8 cellular contexts compared by ENCODE assay signal in the genomic region with DNA sequence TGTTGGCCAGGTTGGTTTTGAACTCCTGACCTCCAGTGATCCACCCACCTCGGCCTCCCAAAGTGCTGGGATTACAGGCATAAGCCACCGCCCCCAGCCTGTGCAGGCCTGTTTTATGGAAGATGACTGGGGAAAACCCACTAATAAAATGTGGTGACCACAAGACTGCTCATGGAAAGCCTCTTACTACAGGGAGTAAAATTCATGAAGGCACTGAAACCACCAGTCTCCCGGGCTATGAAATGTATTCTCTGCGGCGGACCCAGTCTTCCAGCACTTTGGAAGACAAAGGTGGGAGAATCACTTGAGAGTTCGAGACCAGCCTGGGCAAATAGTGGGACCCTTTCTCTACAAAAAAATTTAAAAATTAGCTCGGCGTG. TPM values are rescaled to one million over a fixed set of nuclear protein-coding genes. Genes with fewer than 3 reads are reported as not detected.
DNase-seq lines count a peak whose midpoint lies in the region; ATAC-seq and TF ChIP-seq lines count a peak whose summit lies in the region.
"Not testable (repeated sequence)": the region's sequence is repeated elsewhere in the genome, so short reads cannot be mapped to it uniquely, and the experiment has no call there.

No MANE protein-coding gene starts in this region.

- H3K9me3 ChIP-seq in BE2C; HUES48 (ENCODE audit: control insufficient read depth, insufficient read depth, low read length); SU-DHL-6 (ENCODE audit: insufficient read depth, low read length); endocrine pancreas (ENCODE audit: control insufficient read depth, low read length); iPS-18a (ENCODE audit: control insufficient read depth, low read depth, low read length); neural cell (ENCODE audit: low read length): not testable (repeated sequence)

- peak overlapping the region; percentile 90 for H2AFZ ChIP-seq in SU-DHL-6 (ENCODE audit: low read depth, low read length, severe bottlenecking)
- peak overlapping the region; percentile 91 for H2AFZ ChIP-seq in neural cell (ENCODE audit: low read depth, low read length)

- H3K9me3 Mint-ChIP-seq in activated naive CD8-positive, alpha-beta T cell treated with anti-CD3 and anti-CD28 coated beads, Interleukin-2, amount 10 ng/mL, durations not matched to agents 7 days and 5 days; stimulated activated naive CD8-positive, alpha-beta T cell treated with anti-CD3 and anti-CD28 coated beads, Interleukin-15, amount 100 ng/mL, for 72 hours: not testable (repeated sequence)

- not testable (repeated sequence) for H3F3A ChIP-seq in SU-DHL-6 (ENCODE audit: insufficient read depth); neural cell (ENCODE audit: insufficient read depth, low read length, poor library complexity, severe bottlenecking)

- not testable (repeated sequence) for H3K4me1 ChIP-seq in BE2C; HUES48 (ENCODE audit: control insufficient read depth, insufficient read depth, low read length); endocrine pancreas (ENCODE audit: control insufficient read depth, insufficient read depth, low read length); iPS-18a (ENCODE audit: control insufficient read depth, low read depth, low read length)

- H3K4me3 Mint-ChIP-seq in activated naive CD8-positive, alpha-beta T cell treated with anti-CD3 and anti-CD28 coated beads, Interleukin-2, amount 10 ng/mL, durations not matched to agents 7 days and 5 days, result peak overlapping the region; percentile 97
- H3K4me3 Mint-ChIP-seq in stimulated activated naive CD8-positive, alpha-beta T cell treated with anti-CD3 and anti-CD28 coated beads, Interleukin-15, amount 100 ng/mL, for 72 hours, result peak overlapping the region; percentile 97 to 99

- TF ChIP-seq EP300 in neural cell (conservative IDR thresholded peaks at IDR 0.05; ENCODE audit: poor library complexity, severe bottlenecking), result not testable (repeated sequence)

- H3K4me2 ChIP-seq in SU-DHL-6 (ENCODE audit: low read depth, low read length, poor library complexity, severe bottlenecking), result peak overlapping the region; percentile 58
- H3K4me2 ChIP-seq in neural cell (ENCODE audit: low read length), result not testable (repeated sequence)

- not testable (repeated sequence) for H3K27me3 ChIP-seq in BE2C; HUES48 (ENCODE audit: control insufficient read depth, insufficient read depth, low read length); SU-DHL-6 (ENCODE audit: low read length); endocrine pancreas (ENCODE audit: control insufficient read depth, insufficient read depth, low read length); iPS-18a (ENCODE audit: control insufficient read depth, insufficient read depth, low read length); neural cell (ENCODE audit: insufficient read depth, low read depth, low read length)

- not testable (repeated sequence) for H3K9me2 ChIP-seq in SU-DHL-6 (replicated peaks; ENCODE audit: insufficient read depth, low read length); neural cell (ENCODE audit: insufficient read depth, low read length)

- not testable (repeated sequence) for TF ChIP-seq RAD21 in neural cell (conservative IDR thresholded peaks at IDR 0.05)

- POLR2A ChIA-PET in activated naive CD8-positive, alpha-beta T cell treated with anti-CD3 and anti-CD28 coated beads, Interleukin-2, amount 10 ng/mL, durations not matched to agents 7 days and 5 days (lab: Charles Lee), result not testable (repeated sequence)

- H3K9ac ChIP-seq in HUES48 (ENCODE audit: low read depth, low read length); endocrine pancreas (ENCODE audit: control insufficient read depth, insufficient read depth, low read length); iPS-18a (ENCODE audit: low read length): not testable (repeated sequence)
- H3K9ac ChIP-seq in SU-DHL-6 (ENCODE audit: low read length) (peak overlapping the region; percentile 81), neural cell (ENCODE audit: low read length) (peak overlapping the region; percentile 81)

- TF ChIP-seq CTCF in BE2C (IDR thresholded peaks at IDR 0.05; ENCODE audit: low read depth, low read length); SU-DHL-6 (IDR thresholded peaks at IDR 0.05; ENCODE audit: insufficient read depth, low read length, poor library complexity, severe bottlenecking); neural cell (IDR thresholded peaks at IDR 0.05; ENCODE audit: poor library complexity, severe bottlenecking): not testable (repeated sequence)

- H3K4me3 ChIP-seq in BE2C (ENCODE audit: low read depth, low read length), result peak overlapping the region; percentile 87
- H3K4me3 ChIP-seq in HUES48 (ENCODE audit: low read depth, low read length), result peak overlapping the region; percentile 85; the same call in 1 of the 2 replicates
- H3K4me3 ChIP-seq in SU-DHL-6 (ENCODE audit: insufficient read depth, low read length, poor library complexity, severe bottlenecking), result peak overlapping the region; percentile 60
- peak overlapping the region; percentile 30 for H3K4me3 ChIP-seq in endocrine pancreas (ENCODE audit: control insufficient read depth, insufficient read depth, low read length)
- H3K4me3 ChIP-seq in iPS-18a (ENCODE audit: low read length), result peak overlapping the region; percentile 85
- H3K4me3 ChIP-seq in neural cell (ENCODE audit: low read length), result peak overlapping the region; percentile 86

- not testable (repeated sequence) for H3K79me2 ChIP-seq in SU-DHL-6 (ENCODE audit: insufficient read depth, low read length); neural cell (replicated peaks; ENCODE audit: insufficient read depth, low read length)

- not testable (repeated sequence) for H3K27ac ChIP-seq in HUES48 (ENCODE audit: low read depth, low read length); SU-DHL-6 (ENCODE audit: low read depth, low read length); iPS-18a (ENCODE audit: low read length)
- peak overlapping the region; percentile 80 for H3K27ac ChIP-seq in neural cell (ENCODE audit: low read length)

- peaks cover 13% of the 10 kb centered on the region for H3K36me3 Mint-ChIP-seq in activated naive CD8-positive, alpha-beta T cell treated with anti-CD3 and anti-CD28 coated beads, Interleukin-2, amount 10 ng/mL, durations not matched to agents 7 days and 5 days

- H3K36me3 ChIP-seq in BE2C (peaks cover 20% of the 10 kb centered on the region), HUES48 (ENCODE audit: control insufficient read depth, insufficient read depth, low read length) (peaks cover 18% of the 10 kb centered on the region), iPS-18a (ENCODE audit: control insufficient read depth, low read depth, low read length) (peaks cover 14% of the 10 kb centered on the region)
- not testable (repeated sequence) for H3K36me3 ChIP-seq in SU-DHL-6 (ENCODE audit: low read length); endocrine pancreas (ENCODE audit: control insufficient read depth, insufficient read depth, low read length); neural cell (ENCODE audit: insufficient read depth, low read length)

- DNase-seq in BE2C; stimulated activated naive CD8-positive, alpha-beta T cell treated with anti-CD3 and anti-CD28 coated beads, Interleukin-15, amount 100 ng/mL, for 72 hours: not testable (repeated sequence)
- peak; percentile 34 for DNase-seq in activated naive CD8-positive, alpha-beta T cell treated with anti-CD3 and anti-CD28 coated beads, Interleukin-2, amount 10 ng/mL, durations not matched to agents 7 days and 5 days

- not testable (repeated sequence) for H4K20me1 ChIP-seq in SU-DHL-6 (ENCODE audit: low read depth, low read length); neural cell (ENCODE audit: insufficient read depth)

- not testable (repeated sequence) for H3K27me3 Mint-ChIP-seq in activated naive CD8-positive, alpha-beta T cell treated with anti-CD3 and anti-CD28 coated beads, Interleukin-2, amount 10 ng/mL, durations not matched to agents 7 days and 5 days; stimulated activated naive CD8-positive, alpha-beta T cell treated with anti-CD3 and anti-CD28 coated beads, Interleukin-15, amount 100 ng/mL, for 72 hours

- peaks cover 10% of the 10 kb centered on the region for H3K4me1 Mint-ChIP-seq in activated naive CD8-positive, alpha-beta T cell treated with anti-CD3 and anti-CD28 coated beads, Interleukin-2, amount 10 ng/mL, durations not matched to agents 7 days and 5 days
- peaks cover 11% of the 10 kb centered on the region for H3K4me1 Mint-ChIP-seq in stimulated activated naive CD8-positive, alpha-beta T cell treated with anti-CD3 and anti-CD28 coated beads, Interleukin-15, amount 100 ng/mL, for 72 hours

- not testable (repeated sequence) for ATAC-seq in activated naive CD8-positive, alpha-beta T cell treated with anti-CD3 and anti-CD28 coated beads, Interleukin-2, amount 10 ng/mL, durations not matched to agents 7 days and 5 days (ENCODE audit: low read depth); stimulated activated naive CD8-positive, alpha-beta T cell treated with anti-CD3 and anti-CD28 coated beads, Interleukin-15, amount 100 ng/mL, for 72 hours

- H3K27ac Mint-ChIP-seq in activated naive CD8-positive, alpha-beta T cell treated with anti-CD3 and anti-CD28 coated beads, Interleukin-2, amount 10 ng/mL, durations not matched to agents 7 days and 5 days, result peak overlapping the region; percentile 97
- peak overlapping the region; percentile 96 for H3K27ac Mint-ChIP-seq in stimulated activated naive CD8-positive, alpha-beta T cell treated with anti-CD3 and anti-CD28 coated beads, Interleukin-15, amount 100 ng/mL, for 72 hours

RNA-seq across cellular contexts. Expression of gene RCC1L, which starts 0.7 kb away (rescaled TPM):
- polyA plus RNA-seq in BE2C (2012; ENCODE audit: insufficient read depth, insufficient read length, low read depth), result 59.4 TPM
- 10 to 100 TPM; 36.8 to 37.3 TPM for total RNA-seq in activated naive CD8-positive, alpha-beta T cell treated with anti-CD3 and anti-CD28 coated beads, Interleukin-2, amount 10 ng/mL, durations not matched to agents 7 days and 5 days
- 31.2 and 37.1 TPM in 2 replicates for polyA plus RNA-seq in neural cell
- polyA minus RNA-seq in neural cell, result 24.7 and 25.8 TPM in 2 replicates

RNA-seq across cellular contexts. Expression of gene GTF2IRD2B, which starts 18.1 kb away (rescaled TPM):
- 17.1 TPM for polyA plus RNA-seq in BE2C (2012; ENCODE audit: insufficient read depth, insufficient read length, low read depth)
- 10 to 100 TPM; 47.7 to 54.4 TPM for total RNA-seq in activated naive CD8-positive, alpha-beta T cell treated with anti-CD3 and anti-CD28 coated beads, Interleukin-2, amount 10 ng/mL, durations not matched to agents 7 days and 5 days
- polyA plus RNA-seq in neural cell, result 41.4 and 54.5 TPM in 2 replicates
- polyA minus RNA-seq in neural cell, result 45.8 and 55.5 TPM in 2 replicates

Comparison
In these comparisons a context has a peak if more than half of its experiments do, and no peak if none do; other contexts are left out.
1. H3K4me3 ChIP-seq: peak in every context shown above with its lines; median percentile 87 in BE2C; 86 in neural cell; 85 in HUES48; 85 in iPS-18a; 60 in SU-DHL-6; 30 in endocrine pancreas.